In genomic region chr9:27573699-27574265, GRCh38 we compare ENCODE assay signal across 1 cellular context.
TF ChIP-seq lines count a peak whose summit lies in the region.

No MANE protein-coding gene starts in this region.

TF ChIP-seq in HepG2, 621 proteins besides CTCF, POLR2A, EP300 and RAD21 (continued from another document and continues in another):
- no peak for TF ChIP-seq ZNF710 (CRISPR knock-in tag; IDR thresholded peaks at IDR 0.05; ENCODE audit: borderline replicate concordance)
- TF ChIP-seq PBX2 (CRISPR knock-in tag; IDR thresholded peaks at IDR 0.05) = no peak
- no peak for TF ChIP-seq FLYWCH1 (CRISPR knock-in tag; IDR thresholded peaks at IDR 0.05)
- TF ChIP-seq NPAS2 (CRISPR knock-in tag; IDR thresholded peaks at IDR 0.05; ENCODE audit: borderline replicate concordance) = no peak
- TF ChIP-seq ZBTB1 (CRISPR knock-in tag; IDR thresholded peaks at IDR 0.05; ENCODE audit: borderline replicate concordance) = no peak
- TF ChIP-seq ZNF205 (CRISPR knock-in tag; IDR thresholded peaks at IDR 0.05) = no peak; the same call in 1 of the 2 replicates
- TF ChIP-seq ZNF713 (CRISPR knock-in tag; IDR thresholded peaks at IDR 0.05) = no peak
- no peak for TF ChIP-seq ZBTB49 (CRISPR knock-in tag; IDR thresholded peaks at IDR 0.05; ENCODE audit: borderline replicate concordance)
- no peak for TF ChIP-seq TEF (CRISPR knock-in tag; IDR thresholded peaks at IDR 0.05)
- TF ChIP-seq MXD4 (CRISPR knock-in tag; IDR thresholded peaks at IDR 0.05) = no peak
- no peak for TF ChIP-seq ZNF660 (CRISPR knock-in tag; IDR thresholded peaks at IDR 0.05; ENCODE audit: borderline replicate concordance, low read depth)
- TF ChIP-seq ZSCAN9 (CRISPR knock-in tag; IDR thresholded peaks at IDR 0.05; ENCODE audit: borderline replicate concordance) = peak; percentile 16; the same call in 1 of the 2 replicates
- no peak for TF ChIP-seq FIP1L1 (IDR thresholded peaks at IDR 0.05; ENCODE audit: borderline replicate concordance, insufficient read depth, low read depth, low read length)
- no peak for TF ChIP-seq MTA3 (CRISPR knock-in tag; IDR thresholded peaks at IDR 0.05)
- no peak for TF ChIP-seq NFIC (IDR thresholded peaks at IDR 0.05; ENCODE audit: low read length)
- TF ChIP-seq KMT2B (CRISPR knock-in tag; IDR thresholded peaks at IDR 0.05) = peak; percentile 68
- 0 out of 2 replicates have a peak, but pooled peaks have one; percentile 39 for TF ChIP-seq BHLHE40 (IDR thresholded peaks at IDR 0.05; ENCODE audit: low read length)
- TF ChIP-seq BCL3 (CRISPR knock-in tag; IDR thresholded peaks at IDR 0.05) = no peak
- TF ChIP-seq NKX3-1 (CRISPR knock-in tag; IDR thresholded peaks at IDR 0.05) = no peak
- no peak for TF ChIP-seq ZFP1 (CRISPR knock-in tag; IDR thresholded peaks at IDR 0.05)
- TF ChIP-seq ZSCAN22 (CRISPR knock-in tag; IDR thresholded peaks at IDR 0.05) = no peak
- TF ChIP-seq CREB3 (CRISPR knock-in tag; IDR thresholded peaks at IDR 0.05) = no peak
- TF ChIP-seq NR3C1 (CRISPR knock-in tag; IDR thresholded peaks at IDR 0.05) = no peak
- TF ChIP-seq ZBTB33 (CRISPR knock-in tag; IDR thresholded peaks at IDR 0.05) = no peak
- no peak for TF ChIP-seq SRSF1 (optimal IDR thresholded peaks at IDR 0.05; ENCODE audit: low read depth, low read length)
- peak; percentile 20; the same call in 1 of the 2 replicates for TF ChIP-seq CEBPB (IDR thresholded peaks at IDR 0.05; ENCODE audit: borderline replicate concordance, low read depth, low read length)
- no peak for TF ChIP-seq HNRNPL (IDR thresholded peaks at IDR 0.05; ENCODE audit: low read depth, low read length)
- no peak for TF ChIP-seq ZKSCAN5 (CRISPR knock-in tag; IDR thresholded peaks at IDR 0.05)
- peak; percentile 56 for TF ChIP-seq SALL1 (CRISPR knock-in tag; IDR thresholded peaks at IDR 0.05)
- TF ChIP-seq RXRA (CRISPR knock-in tag; IDR thresholded peaks at IDR 0.05) = no peak
- TF ChIP-seq PHF8 (CRISPR knock-in tag; IDR thresholded peaks at IDR 0.05) = no peak
- TF ChIP-seq ATF2 (CRISPR knock-in tag; IDR thresholded peaks at IDR 0.05) = peak; percentile 87
- TF ChIP-seq STAT5B (CRISPR knock-in tag; IDR thresholded peaks at IDR 0.05) = no peak
- TF ChIP-seq HDAC1 (CRISPR knock-in tag; IDR thresholded peaks at IDR 0.05) = peak; percentile 50
- no peak for TF ChIP-seq MTF1 (CRISPR knock-in tag; IDR thresholded peaks at IDR 0.05)
- no peak for TF ChIP-seq TCF12 (IDR thresholded peaks at IDR 0.05)
- TF ChIP-seq TCF12 (CRISPR knock-in tag; IDR thresholded peaks at IDR 0.05) = no peak
- TF ChIP-seq SATB2 (CRISPR knock-in tag; IDR thresholded peaks at IDR 0.05) = no peak
- no peak for TF ChIP-seq ZNF12 (CRISPR knock-in tag; IDR thresholded peaks at IDR 0.05)
- no peak for TF ChIP-seq XRCC5 (optimal IDR thresholded peaks at IDR 0.05; ENCODE audit: low read length)
- no peak for TF ChIP-seq KDM5B (CRISPR knock-in tag; IDR thresholded peaks at IDR 0.05; ENCODE audit: borderline replicate concordance)
- TF ChIP-seq ZUFSP (CRISPR knock-in tag; IDR thresholded peaks at IDR 0.05; ENCODE audit: borderline replicate concordance) = no peak
- TF ChIP-seq CEBPZ (IDR thresholded peaks at IDR 0.05; ENCODE audit: low read length) = no peak
- TF ChIP-seq SKIL (CRISPR knock-in tag; IDR thresholded peaks at IDR 0.05; ENCODE audit: borderline replicate concordance) = no peak
- no peak for TF ChIP-seq HDAC2 (CRISPR knock-in tag; IDR thresholded peaks at IDR 0.05)
- no peak for TF ChIP-seq SRSF9 (IDR thresholded peaks at IDR 0.05; ENCODE audit: borderline replicate concordance, insufficient read depth, low read depth, low read length, poor library complexity, severe bottlenecking)
- TF ChIP-seq CREBL2 (CRISPR knock-in tag; IDR thresholded peaks at IDR 0.05; ENCODE audit: borderline replicate concordance) = no peak; the same call in 1 of the 2 replicates
